Comparison of ENCODE assay signal across 18 cellular contexts in the genomic region with DNA sequence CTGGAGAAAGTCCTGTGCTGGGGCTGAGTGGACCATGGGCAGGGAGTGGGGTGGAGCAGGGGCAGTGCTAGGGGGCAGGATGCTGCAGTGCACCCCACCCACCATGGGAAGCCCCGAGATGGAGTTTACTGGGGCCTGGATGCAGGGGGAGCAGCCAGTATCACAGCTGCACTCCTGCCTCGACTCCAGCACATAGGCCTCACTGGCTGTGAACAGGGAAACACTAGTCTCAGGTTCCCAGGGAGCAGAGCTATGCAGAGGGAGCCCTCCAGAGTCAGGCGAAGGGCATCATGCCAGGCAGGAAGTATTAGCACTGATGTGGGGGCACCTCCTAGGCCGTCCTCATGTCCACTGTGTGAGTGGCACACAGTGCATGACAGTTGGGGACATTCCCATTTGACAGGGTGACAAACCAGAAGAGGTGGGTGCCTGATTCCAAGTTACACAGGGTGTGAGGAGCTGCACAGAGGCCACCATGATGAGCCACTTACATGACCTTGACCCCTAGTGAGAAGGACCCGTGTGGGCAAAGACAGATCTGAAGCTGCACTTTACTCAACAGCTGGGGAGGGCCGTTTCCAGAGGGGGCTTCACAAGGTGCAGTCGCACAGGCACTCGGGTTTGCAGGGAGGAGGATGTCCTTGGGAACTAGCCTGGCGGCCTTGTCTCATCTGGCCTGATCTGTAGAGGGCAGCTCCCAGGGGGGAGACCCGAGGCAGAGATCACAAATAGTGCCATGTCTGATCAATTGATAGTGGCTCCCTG.
DNase-seq lines count a peak whose midpoint lies in the region; ATAC-seq and TF ChIP-seq lines count a peak whose summit lies in the region.
"Had no signal": no experiment of that assay in that cellular context is flagged by ENCODE, and none has a peak within 500 bp of the region (broad histone marks: within the 10 kb centered on the region; RNA-seq: fewer than 3 reads in every experiment).

No MANE protein-coding gene starts in this region.

- H3K27me3 ChIP-seq in breast epithelium = no peaks in the 10 kb centered on the region
- H3K27me3 ChIP-seq in SK-N-SH (ENCODE audit: insufficient read depth) = no peaks in the 10 kb centered on the region
- peaks cover 7 to 18% of the 10 kb centered on the region in 2 experiments for H3K27me3 ChIP-seq in mesenchymal stem cell (ENCODE audit: control insufficient read depth in 1 of 2, insufficient read depth in 1 of 2, low read length in 2 of 2)
- H3K27me3 ChIP-seq: ascending aorta had no signal

- H3K14ac ChIP-seq in mesenchymal stem cell (ENCODE audit: low read length in 2 of 2) = peak overlapping the region in 1 of 2 experiments; percentile 15

- intact Hi-C loops in MCF 10A (cut with micrococcal nuclease) = no loop called here
- intact Hi-C loops in breast epithelium (cut with DNase I; ENCODE audit: low total_unique reads) = no loop called here

- BruUV-seq in MCF 10A (replicated peaks; lab: Mats Ljungman, UMichigan) = no TSS peak

- no peak for TF ChIP-seq POLR2A in breast epithelium (IDR thresholded peaks at IDR 0.05)

- H3K4me1 Mint-ChIP-seq in MCF 10A (ENCODE audit: insufficient read depth, unreplicated experiment) (no peaks in the 10 kb centered on the region), type B pancreatic cell (ENCODE audit: unreplicated experiment) (peaks cover 17% of the 10 kb centered on the region)
- peaks cover 27 to 31% of the 10 kb centered on the region in 2 donors for H3K4me1 Mint-ChIP-seq in effector memory CD8-positive, alpha-beta T cell (ENCODE audit: low read depth in 2 of 2)

- peaks cover 3% of the 10 kb centered on the region for H3F3A ChIP-seq in SK-N-SH (replicated peaks; ENCODE audit: insufficient read depth)

- H3K18ac ChIP-seq in mesenchymal stem cell (ENCODE audit: low read depth in 1 of 2, low read length in 2 of 2) = no peak overlapping the region

- H3K4me1 ChIP-seq in breast epithelium (peaks cover 0 to 3% of the 10 kb centered on the region in 2 donors), SK-N-SH (ENCODE audit: control insufficient read depth in 1 of 2, insufficient read depth in 2 of 2, low read depth in 1 of 2, low read length in 1 of 2) (peaks cover 0 to 24% of the 10 kb centered on the region in 2 experiments; a peak in 1 of 4 replicates), mesenchymal stem cell (ENCODE audit: control insufficient read depth, insufficient read depth, low read depth, low read length) (peaks cover 3% of the 10 kb centered on the region)

- DNase-seq in MCF 10A (ENCODE audit: unreplicated experiment) (no peak), breast epithelium (ENCODE audit: low spot score in 2 of 2) (no peak), SK-N-SH (no peak), type B pancreatic cell (ENCODE audit: extremely low spot score, unreplicated experiment) (no peak), mesenchymal stem cell (no peak)
- DNase-seq in effector memory CD8-positive, alpha-beta T cell = no peak
- no peak for DNase-seq in NK-92 treated with Interleukin-12 subunit alpha and Interleukin-12 subunit beta, amount 100 ng/mL, for 24 hours (lab: John Stamatoyannopoulos, UW)
- DNase-seq: activated CD8-positive, alpha-beta memory T cell treated with anti-CD3 and anti-CD28 coated beads for 24 hours; activated effector memory CD4-positive, alpha-beta T cell treated with Interleukin-2 at 50 U/mL for 16 hours; esophagus squamous epithelium; head of caudate nucleus; NCI-H1694; NCI-H446 treated with DMSO at 0.1 percent for 48 hours; small intestine; trophoblast cell had no signal

- H3K4me2 ChIP-seq in SK-N-SH (no peak overlapping the region), mesenchymal stem cell (ENCODE audit: low read length, poor library complexity, severe bottlenecking) (no peak overlapping the region)

- H4K8ac ChIP-seq in mesenchymal stem cell (ENCODE audit: low read length) = no peak overlapping the region

- H3K27ac Mint-ChIP-seq in MCF 10A (ENCODE audit: low read depth, unreplicated experiment) (peak overlapping the region; percentile 22), type B pancreatic cell (peak overlapping the region; percentile 52)
- H3K27ac Mint-ChIP-seq in effector memory CD8-positive, alpha-beta T cell = peak overlapping the region; percentile 49 to 69

- no peak overlapping the region for H4K91ac ChIP-seq in mesenchymal stem cell (ENCODE audit: low read length)

- no peaks in the 10 kb centered on the region for H3K9me3 ChIP-seq in breast epithelium
- H3K9me3 ChIP-seq in SK-N-SH = no peaks in the 10 kb centered on the region
- no peaks in the 10 kb centered on the region for H3K9me3 ChIP-seq in mesenchymal stem cell (ENCODE audit: control insufficient read depth, low read length)
- H3K9me3 ChIP-seq: ascending aorta, esophagus squamous epithelium had no signal

- no peak overlapping the region for H2AK5ac ChIP-seq in mesenchymal stem cell (ENCODE audit: low read length, severe bottlenecking)

- H3K9me3 Mint-ChIP-seq in MCF 10A (ENCODE audit: unreplicated experiment) (no peaks in the 10 kb centered on the region), type B pancreatic cell (no peaks in the 10 kb centered on the region)
- no peaks in the 10 kb centered on the region for H3K9me3 Mint-ChIP-seq in effector memory CD8-positive, alpha-beta T cell

- peaks cover 2% of the 10 kb centered on the region for H3K79me1 ChIP-seq in mesenchymal stem cell (replicated peaks; ENCODE audit: low read length, poor library complexity, severe bottlenecking)

- H3K27me3 Mint-ChIP-seq in MCF 10A (ENCODE audit: insufficient read depth, unreplicated experiment) = peaks cover 11% of the 10 kb centered on the region
- no peaks in the 10 kb centered on the region for H3K27me3 Mint-ChIP-seq in effector memory CD8-positive, alpha-beta T cell
- H3K27me3 Mint-ChIP-seq in type B pancreatic cell = peaks cover 42% of the 10 kb centered on the region

- no peak overlapping the region for H2BK15ac ChIP-seq in mesenchymal stem cell (ENCODE audit: low read depth, poor library complexity, severe bottlenecking)

- H3K4me3 Mint-ChIP-seq in MCF 10A (ENCODE audit: unreplicated experiment) (no peak overlapping the region), type B pancreatic cell (peak overlapping the region; percentile 25)
- H3K4me3 Mint-ChIP-seq in effector memory CD8-positive, alpha-beta T cell = no peak overlapping the region

- no peak overlapping the region for H3K23ac ChIP-seq in mesenchymal stem cell (ENCODE audit: low read length in 2 of 2)

- CTCF ChIA-PET in MCF 10A (lab: Yijun Ruan, JAX) = interaction anchor here (0.6 to 5.0 kb wide), 3 partner anchors 35 to 108 kb away, joined by 3 to 22 read pairs (median 3); no protein-coding TSS in a partner anchor
- CTCF ChIA-PET in SK-N-SH (lab: Yijun Ruan, JAX) = interaction anchor here (0.6 to 5.7 kb wide), 7 partner anchors 9 to 393 kb away, joined by 3 to 33 read pairs (median 4); no protein-coding TSS in a partner anchor

- WGBS in SK-N-SH (ENCODE audit: low lambda C conversion rate) = 84% methylated on average over 8 of the region's 10 CpGs
- 90% methylated on average over 10 of the region's 10 CpGs for WGBS in mesenchymal stem cell

- H3K4me3 ChIP-seq in breast epithelium = no peak overlapping the region
- no peak overlapping the region for H3K4me3 ChIP-seq in SK-N-SH (ENCODE audit: low read depth in 2 of 2, low read length in 1 of 2)
- H3K4me3 ChIP-seq in mesenchymal stem cell (ENCODE audit: insufficient read depth in 1 of 2, low read depth in 1 of 2, low read length in 2 of 2) = no peak overlapping the region
- H3K4me3 ChIP-seq: ascending aorta, esophagus squamous epithelium, SK-N-MC had no signal

- POLR2A ChIA-PET in MCF 10A (lab: Yijun Ruan, JAX) (interaction anchor here (0.6 to 1.1 kb wide), 3 partner anchors 9 to 1878 kb away, joined by 3 read pairs; no protein-coding TSS in a partner anchor), SK-N-SH (lab: Yijun Ruan, JAX) (no interaction called here)

- H3K27ac ChIP-seq in breast epithelium (no peak overlapping the region), SK-N-SH (ENCODE audit: low read depth in 2 of 2, low read length in 1 of 2) (no peak overlapping the region), mesenchymal stem cell (ENCODE audit: low read length, poor library complexity, severe bottlenecking) (no peak overlapping the region)
- H3K27ac ChIP-seq: ascending aorta, esophagus squamous epithelium, SK-N-MC had no signal

- no peaks in the 10 kb centered on the region for H3K9me2 ChIP-seq in SK-N-SH

- H3K36me3 Mint-ChIP-seq in MCF 10A (ENCODE audit: insufficient read depth, unreplicated experiment) (peaks cover 31% of the 10 kb centered on the region), type B pancreatic cell (peaks cover 10% of the 10 kb centered on the region)
- H3K36me3 Mint-ChIP-seq in effector memory CD8-positive, alpha-beta T cell (ENCODE audit: insufficient read depth) = peaks cover 19% of the 10 kb centered on the region

- no peak for TF ChIP-seq EP300 in SK-N-SH (IDR thresholded peaks at IDR 0.05; ENCODE audit: borderline replicate concordance in 1 of 2, low read depth in 1 of 2, low read length in 1 of 2)

- H4K20me1 ChIP-seq in SK-N-SH (ENCODE audit: insufficient read depth) = no peaks in the 10 kb centered on the region

- peak; percentile 32 for TF ChIP-seq RAD21 in SK-N-SH (IDR thresholded peaks at IDR 0.05; ENCODE audit: low read length)

- TF ChIP-seq CTCF in MCF 10A (IDR thresholded peaks at IDR 0.05; ENCODE audit: unreplicated experiment) (no peak), breast epithelium (IDR thresholded peaks at IDR 0.05) (no peak), SK-N-SH (IDR thresholded peaks at IDR 0.05) (no peak), type B pancreatic cell (conservative IDR thresholded peaks at IDR 0.05) (no peak)

- no peak overlapping the region for H2AFZ ChIP-seq in SK-N-SH (ENCODE audit: low read depth)
- no peak overlapping the region for H2AFZ ChIP-seq in mesenchymal stem cell (ENCODE audit: low read depth, low read length)

- H2BK5ac ChIP-seq in mesenchymal stem cell (ENCODE audit: low read depth, low read length, poor library complexity, severe bottlenecking) = no peak overlapping the region

- H2BK120ac ChIP-seq in mesenchymal stem cell (ENCODE audit: low read depth, low read length) = no peak overlapping the region

- H3K4ac ChIP-seq in mesenchymal stem cell (ENCODE audit: low read depth in 1 of 2, low read length in 2 of 2) = no peak overlapping the region

- H3K36me3 ChIP-seq in breast epithelium (no peaks in the 10 kb centered on the region), SK-N-SH (replicated peaks in 1 of 2; ENCODE audit: control insufficient read depth in 1 of 2, insufficient read depth in 2 of 2, low read length in 1 of 2) (peaks cover 2 to 3% of the 10 kb centered on the region in 2 experiments), mesenchymal stem cell (ENCODE audit: control insufficient read depth in 1 of 2, insufficient read depth in 2 of 2, low read depth in 1 of 2, low read length in 2 of 2) (peaks cover 12 to 22% of the 10 kb centered on the region in 2 experiments)

- H3K79me2 ChIP-seq in SK-N-SH (ENCODE audit: insufficient read depth) = no peaks in the 10 kb centered on the region

- no peak for ATAC-seq in effector memory CD8-positive, alpha-beta T cell (replicated peaks)
- no peak for ATAC-seq in GM19351 (IDR thresholded peaks at IDR 0.05; ENCODE audit: unreplicated experiment)

- H2BK12ac ChIP-seq in mesenchymal stem cell (ENCODE audit: low read length in 2 of 2) = no peak overlapping the region

- H3K9ac ChIP-seq in SK-N-SH (no peak overlapping the region), mesenchymal stem cell (ENCODE audit: low read length) (no peak overlapping the region)

TF ChIP-seq in SK-N-SH, 30 proteins besides CTCF, POLR2A, EP300 and RAD21 (continues in another document):
- TF ChIP-seq POLR2AphosphoS5 (IDR thresholded peaks at IDR 0.05; ENCODE audit: low read depth, low read length) = peak; percentile 52
